In the genomic region with DNA sequence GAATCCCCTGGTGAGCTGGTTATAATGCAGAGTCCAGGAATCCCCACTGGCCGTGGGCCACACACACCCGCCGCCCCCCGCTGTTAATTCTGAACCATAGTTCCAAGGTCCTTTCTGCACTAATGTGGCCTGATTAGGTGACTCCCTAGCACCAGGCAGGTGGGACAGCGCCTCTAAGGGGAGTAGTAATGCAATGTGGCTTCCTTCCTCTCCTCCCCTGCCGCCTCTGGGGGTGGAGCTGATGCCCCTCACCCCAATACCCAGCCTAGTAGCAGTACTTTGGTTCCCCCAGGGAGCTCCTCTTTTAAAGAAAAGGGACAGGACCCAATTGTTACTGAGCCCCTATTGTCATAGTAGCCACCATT, we compare ENCODE assay signal across 25 cellular contexts. TPM values are rescaled to one million over a fixed set of nuclear protein-coding genes. Genes with fewer than 3 reads are reported as not detected.
DNase-seq lines count a peak whose midpoint lies in the region; ATAC-seq, FAIRE-seq and TF ChIP-seq lines count a peak whose summit lies in the region.
"Had no signal": no experiment of that assay in that cellular context is flagged by ENCODE, and none has a peak within 500 bp of the region (broad histone marks: within the 10 kb centered on the region; RNA-seq: fewer than 3 reads in every experiment).

No MANE protein-coding gene starts in this region.

- H3K4me3 ChIP-seq in K562, result no peak overlapping the region
- H3K4me3 ChIP-seq: dorsolateral prefrontal cortex, hepatocyte, lung had no signal

- H3K4me1 ChIP-seq in K562 (replicated peaks in 1 of 2; ENCODE audit: control insufficient read depth in 2 of 2, insufficient read depth in 2 of 2, low read length in 2 of 2), result peaks cover 23 to 33% of the 10 kb centered on the region in 2 experiments

- TF ChIP-seq POLR2A in K562 (conservative IDR thresholded peaks at IDR 0.05), result no peak

- no peak for FAIRE-seq in K562 (lab: Jason Lieb, UNC)
- FAIRE-seq: urothelium cell line had no signal

- H3K79me2 ChIP-seq in K562 (ENCODE audit: control insufficient read depth, insufficient read depth, low read length), result no peaks in the 10 kb centered on the region
- H3K79me2 ChIP-seq: hepatocyte had no signal

- no peaks in the 10 kb centered on the region for H3K36me3 Mint-ChIP-seq in activated naive CD4-positive, alpha-beta T cell treated with anti-CD3 and anti-CD28 coated beads, Interleukin-2, amount 10 ng/mL, durations not matched to agents 7 days and 5 days
- no peaks in the 10 kb centered on the region for H3K36me3 Mint-ChIP-seq in stimulated activated effector memory CD8-positive, alpha-beta T cell treated with anti-CD3 and anti-CD28 coated beads, Interleukin-12 subunit alpha, Interleukin-12 subunit beta, amount 100 ng/mL, for 72 hours

- peaks cover 39% of the 10 kb centered on the region for H3K4me1 Mint-ChIP-seq in activated naive CD4-positive, alpha-beta T cell treated with anti-CD3 and anti-CD28 coated beads, Interleukin-2, amount 10 ng/mL, durations not matched to agents 7 days and 5 days
- H3K4me1 Mint-ChIP-seq in stimulated activated effector memory CD8-positive, alpha-beta T cell treated with anti-CD3 and anti-CD28 coated beads, Interleukin-12 subunit alpha, Interleukin-12 subunit beta, amount 100 ng/mL, for 72 hours, result peaks cover 28% of the 10 kb centered on the region

- no peaks in the 10 kb centered on the region for H3K9me1 ChIP-seq in K562 (ENCODE audit: control insufficient read depth, insufficient read depth, low read length)

- POLR2A ChIA-PET in K562 (lab: Yijun Ruan, JAX), result interaction anchor here (0.5 to 1.3 kb wide), 5 partner anchors 9 to 163 kb away, joined by 3 to 6 read pairs (median 3); no protein-coding TSS in a partner anchor

- no peaks in the 10 kb centered on the region for H3K9me3 Mint-ChIP-seq in activated naive CD4-positive, alpha-beta T cell treated with anti-CD3 and anti-CD28 coated beads, Interleukin-2, amount 10 ng/mL, durations not matched to agents 7 days and 5 days
- H3K9me3 Mint-ChIP-seq in stimulated activated effector memory CD8-positive, alpha-beta T cell treated with anti-CD3 and anti-CD28 coated beads, Interleukin-12 subunit alpha, Interleukin-12 subunit beta, amount 100 ng/mL, for 72 hours, result no peaks in the 10 kb centered on the region
- H3K9me3 Mint-ChIP-seq: activated T-cell treated with anti-CD3 and anti-CD28 coated beads, Interleukin-2, amount 50 U/mL, for 72 hours had no signal

- no TSS peak for BruUV-seq in K562 (replicated peaks; lab: Mats Ljungman, UMichigan)

- no peak for TF ChIP-seq CTCF in K562 (IDR thresholded peaks at IDR 0.05 in 2 of 3, conservative IDR thresholded peaks at IDR 0.05 in 1 of 3; ENCODE audit: insufficient read depth in 2 of 3, low read depth in 1 of 3, low read length in 3 of 3)

- no peaks in the 10 kb centered on the region for H3K9me3 ChIP-seq in KOPT-K1 (ENCODE audit: insufficient read depth, low read length, poor library complexity, severe bottlenecking)
- no peaks in the 10 kb centered on the region for H3K9me3 ChIP-seq in K562 (replicated peaks; ENCODE audit: control insufficient read depth, insufficient read depth, low read depth, low read length)

- ATAC-seq in K562, result peak; percentile 12; the same call in 2 of the 3 replicates
- ATAC-seq in stimulated activated effector memory CD8-positive, alpha-beta T cell treated with anti-CD3 and anti-CD28 coated beads, Interleukin-12 subunit alpha, Interleukin-12 subunit beta, amount 100 ng/mL, for 72 hours, result no peak
- ATAC-seq in HG02798 (IDR thresholded peaks at IDR 0.05; ENCODE audit: poor library complexity, unreplicated experiment), result no peak

- no peaks in the 10 kb centered on the region; the same call in 1 of the 2 replicates for H4K20me1 ChIP-seq in K562 (replicated peaks; ENCODE audit: control insufficient read depth, insufficient read depth, low read length)

- intact Hi-C loops in K562 (cut with micrococcal nuclease), result no loop called here

- H3K4me3 Mint-ChIP-seq in activated naive CD4-positive, alpha-beta T cell treated with anti-CD3 and anti-CD28 coated beads, Interleukin-2, amount 10 ng/mL, durations not matched to agents 7 days and 5 days, result no peak overlapping the region
- H3K4me3 Mint-ChIP-seq in stimulated activated effector memory CD8-positive, alpha-beta T cell treated with anti-CD3 and anti-CD28 coated beads, Interleukin-12 subunit alpha, Interleukin-12 subunit beta, amount 100 ng/mL, for 72 hours, result peak overlapping the region; percentile 22

- no peak for TF ChIP-seq RAD21 in K562 (CRISPR knock-in tag; conservative IDR thresholded peaks at IDR 0.05 in 1 of 2, IDR thresholded peaks at IDR 0.05 in 1 of 2)

- no peak overlapping the region for H3K4me2 ChIP-seq in K562 (ENCODE audit: insufficient read depth, low read length)
- H3K4me2 ChIP-seq: hepatocyte had no signal

- H3K27ac Mint-ChIP-seq in activated naive CD4-positive, alpha-beta T cell treated with anti-CD3 and anti-CD28 coated beads, Interleukin-2, amount 10 ng/mL, durations not matched to agents 7 days and 5 days, result no peak overlapping the region
- H3K27ac Mint-ChIP-seq in stimulated activated effector memory CD8-positive, alpha-beta T cell treated with anti-CD3 and anti-CD28 coated beads, Interleukin-12 subunit alpha, Interleukin-12 subunit beta, amount 100 ng/mL, for 72 hours, result no peak overlapping the region

- no peaks in the 10 kb centered on the region for H3K27me3 ChIP-seq in K562 (ENCODE audit: control insufficient read depth in 2 of 2, insufficient read depth in 2 of 2, low read length in 2 of 2)

- no peaks in the 10 kb centered on the region for H3K36me3 ChIP-seq in KOPT-K1 (ENCODE audit: insufficient read depth, low read length)
- peaks cover 3% of the 10 kb centered on the region; the same call in 1 of the 3 replicates for H3K36me3 ChIP-seq in K562 (ENCODE audit: control insufficient read depth, insufficient read depth, low read length)

- H3K27ac ChIP-seq in KOPT-K1 (ENCODE audit: low read depth, low read length, poor library complexity, severe bottlenecking) (peak overlapping the region; percentile 56), K562 (ENCODE audit: extremely low read depth, low read depth, low read length) (no peak overlapping the region)
- H3K27ac ChIP-seq: epithelial cell of prostate, hepatocyte had no signal

- no peak overlapping the region for H2AFZ ChIP-seq in K562 (ENCODE audit: low read depth, low read length)
- H2AFZ ChIP-seq: hepatocyte had no signal

- CTCF ChIA-PET in activated naive CD4-positive, alpha-beta T cell treated with anti-CD3 and anti-CD28 coated beads, Interleukin-2, amount 10 ng/mL, durations not matched to agents 7 days and 5 days (lab: Charles Lee), result interaction anchor here (0.9 to 5.1 kb wide), 7 partner anchors 9 to 170 kb away, joined by 3 to 42 read pairs (median 11); no protein-coding TSS in a partner anchor
- CTCF ChIA-PET in K562 (lab: Yijun Ruan, JAX; ENCODE audit: low intra/inter-chr PET ratio), result no interaction called here

- 51% methylated on average over 6 of the region's 6 CpGs for WGBS in K562 (ENCODE audit: insufficient coverage, low coverage, missing lambda C conversion rate)

- DNase-seq in activated naive CD4-positive, alpha-beta T cell treated with anti-CD3 and anti-CD28 coated beads, Interleukin-2, amount 10 ng/mL, durations not matched to agents 7 days and 5 days, result peak; percentile 40
- no peak for DNase-seq in activated naive CD4-positive, alpha-beta T cell (lab: John Stamatoyannopoulos, UW)
- no peak for DNase-seq in K562 (ENCODE audit: extremely low read depth in 1 of 4, low spot score in 3 of 4)
- DNase-seq in stimulated activated effector memory CD8-positive, alpha-beta T cell treated with anti-CD3 and anti-CD28 coated beads, Interleukin-12 subunit alpha, Interleukin-12 subunit beta, amount 100 ng/mL, for 72 hours (ENCODE audit: low spot score in 2 of 2), result no peak
- no peak for DNase-seq in HCEC 1CT
- no peak for DNase-seq in LoVo (ENCODE audit: low spot score)
- DNase-seq: activated CD4-positive, alpha-beta T cell treated with anti-CD3 and anti-CD28 coated beads for 1 hour; amniotic stem cell; DMS53; dorsolateral prefrontal cortex; GOT3; islet precursor cell; NCI-H1105; NCI-H2107; NCI-H510A; occipital lobe; SW 1271 had no signal

- no peak for TF ChIP-seq EP300 in K562 (IDR thresholded peaks at IDR 0.05; ENCODE audit: low read length)

- H3K27me3 Mint-ChIP-seq in activated naive CD4-positive, alpha-beta T cell treated with anti-CD3 and anti-CD28 coated beads, Interleukin-2, amount 10 ng/mL, durations not matched to agents 7 days and 5 days, result peaks cover 70% of the 10 kb centered on the region

- in situ Hi-C loops in K562 (cut with MboI), result no loop called here

- H3K9ac ChIP-seq in K562 (ENCODE audit: insufficient read depth in 1 of 2, low read depth in 2 of 2, low read length in 2 of 2), result peak overlapping the region in 1 of 2 experiments; percentile 75; a peak in 2 of 4 replicates

RNA-seq across cellular contexts. Expression of gene RTN4RL2, which starts 14.4 kb away (rescaled TPM):
- not detected in 2 replicates for total RNA-seq in K562 (2011; cell fraction: chromatin; rRNA removed; ENCODE audit: low replicate concordance)
- total RNA-seq in K562 (2011; cell fraction: nucleolus; rRNA removed), result 0.50 and 0.53 TPM in 2 replicates
- total RNA-seq in K562 (2011; cell fraction: nucleoplasm; rRNA removed), result 0.46 and 1.2 TPM in 2 replicates
- total RNA-seq in K562 (2014; rRNA removed) (0.29 TPM in 1 of 2 replicates, not detected in the other), K562 (2014; rRNA removed; fragmentation: Illumina TruSeq; extraction: Trizol) (not detected in 2 replicates), K562 (2015; rRNA removed; fragmentation: Illumina TruSeq; extraction: Trizol) (0.07 TPM in 1 of 2 replicates, not detected in the other), K562 (2021) (1.8 and 1.9 TPM in 2 replicates)
- polyA plus RNA-seq in K562 (2011; rRNA removed) (0.06 and 0.30 TPM in 2 replicates), K562 (2014; fragmentation: Illumina TruSeq; extraction: Trizol) (0.34 and 1.1 TPM in 2 replicates), K562 (2014; fragmentation: Nextera tagmentation; extraction: Ambion mirVana) (not detected), K562 (2014; rRNA removed) (0.69 and 0.82 TPM in 2 replicates)
- polyA plus RNA-seq in K562 (2011; cell fraction: cytosol; rRNA removed), result 0.07 and 0.21 TPM in 2 replicates
- 0.25 and 0.47 TPM in 2 replicates for polyA plus RNA-seq in K562 (2011; cell fraction: nucleus; rRNA removed)
- 1.5 and 5.3 TPM in 2 replicates for polyA plus RNA-seq in K562 (2012)
- polyA minus RNA-seq in K562 (2011; rRNA and poly(A)+ RNA removed), result not detected in 2 replicates
- not detected in 2 replicates for polyA minus RNA-seq in K562 (2011; cell fraction: cytosol; rRNA and poly(A)+ RNA removed)
- polyA minus RNA-seq in K562 (2011; cell fraction: nucleus; rRNA and poly(A)+ RNA removed), result 0.54 TPM in 1 of 2 replicates, not detected in the other
- total RNA-seq: fibroblast of villous mesenchyme had no signal

RNA-seq across cellular contexts. Expression of gene SLC43A1, which starts 40.8 kb away (rescaled TPM):
- 70.0 and 187 TPM in 2 replicates for total RNA-seq in K562 (2011; cell fraction: chromatin; rRNA removed; ENCODE audit: low replicate concordance)
- total RNA-seq in K562 (2011; cell fraction: nucleolus; rRNA removed), result 140 and 142 TPM in 2 replicates
- total RNA-seq in K562 (2011; cell fraction: nucleoplasm; rRNA removed), result 97.5 and 106 TPM in 2 replicates
- 32.0 and 36.4 TPM in 2 replicates for total RNA-seq in K562 (2014; rRNA removed)
- 14.8 and 17.3 TPM in 2 replicates for total RNA-seq in K562 (2014; rRNA removed; fragmentation: Illumina TruSeq; extraction: Trizol)
- total RNA-seq in K562 (2015; rRNA removed; fragmentation: Illumina TruSeq; extraction: Trizol), result 16.1 and 17.8 TPM in 2 replicates
- total RNA-seq in K562 (2021), result 41.8 and 42.9 TPM in 2 replicates
- 24.6 and 30.6 TPM in 2 replicates for polyA plus RNA-seq in K562 (2011; rRNA removed)
- polyA plus RNA-seq in K562 (2011; cell fraction: cytosol; rRNA removed), result 32.9 and 51.5 TPM in 2 replicates
- polyA plus RNA-seq in K562 (2011; cell fraction: nucleus; rRNA removed), result 72.6 and 94.2 TPM in 2 replicates
- polyA plus RNA-seq in K562 (2012), result 24.9 and 86.3 TPM in 2 replicates
- polyA plus RNA-seq in K562 (2014; fragmentation: Illumina TruSeq; extraction: Trizol), result 33.4 and 37.3 TPM in 2 replicates
- 1 to 10 TPM; 2.6 to 3.8 TPM for polyA plus RNA-seq in K562 (2014; fragmentation: Nextera tagmentation; extraction: Ambion mirVana)
- polyA plus RNA-seq in K562 (2014; rRNA removed), result 29.9 and 30.6 TPM in 2 replicates
- 23.7 and 32.9 TPM in 2 replicates for polyA minus RNA-seq in K562 (2011; rRNA and poly(A)+ RNA removed)
- 24.3 and 29.1 TPM in 2 replicates for polyA minus RNA-seq in K562 (2011; cell fraction: cytosol; rRNA and poly(A)+ RNA removed)
- 38.5 and 48.2 TPM in 2 replicates for polyA minus RNA-seq in K562 (2011; cell fraction: nucleus; rRNA and poly(A)+ RNA removed)

RNA-seq across cellular contexts. Expression of gene SLC43A3, which starts 47.8 kb away (rescaled TPM):
- total RNA-seq in K562 (2011; cell fraction: chromatin; rRNA removed; ENCODE audit: low replicate concordance), result 241 and 427 TPM in 2 replicates
- 393 and 402 TPM in 2 replicates for total RNA-seq in K562 (2011; cell fraction: nucleolus; rRNA removed)
- total RNA-seq in K562 (2011; cell fraction: nucleoplasm; rRNA removed), result 340 and 369 TPM in 2 replicates
- total RNA-seq in K562 (2014; rRNA removed) (98.9 and 141 TPM in 2 replicates), K562 (2014; rRNA removed; fragmentation: Illumina TruSeq; extraction: Trizol) (120 and 132 TPM in 2 replicates), K562 (2015; rRNA removed; fragmentation: Illumina TruSeq; extraction: Trizol) (135 and 143 TPM in 2 replicates), K562 (2021) (254 and 257 TPM in 2 replicates)
- polyA plus RNA-seq in K562 (2011; rRNA removed) (141 and 235 TPM in 2 replicates), K562 (2014; fragmentation: Illumina TruSeq; extraction: Trizol) (244 and 281 TPM in 2 replicates), K562 (2014; fragmentation: Nextera tagmentation; extraction: Ambion mirVana) (100 to 1,000 TPM in 1 of 2 experiments, 10 to 100 TPM in 1; 63.7 to 216 TPM), K562 (2014; rRNA removed) (139 and 160 TPM in 2 replicates)
- polyA plus RNA-seq in K562 (2011; cell fraction: cytosol; rRNA removed), result 358 and 452 TPM in 2 replicates
- 327 and 364 TPM in 2 replicates for polyA plus RNA-seq in K562 (2011; cell fraction: nucleus; rRNA removed)
- 192 and 193 TPM in 2 replicates for polyA plus RNA-seq in K562 (2012)
- polyA minus RNA-seq in K562 (2011; rRNA and poly(A)+ RNA removed), result 162 and 237 TPM in 2 replicates
- polyA minus RNA-seq in K562 (2011; cell fraction: cytosol; rRNA and poly(A)+ RNA removed), result 86.6 and 143 TPM in 2 replicates
- polyA minus RNA-seq in K562 (2011; cell fraction: nucleus; rRNA and poly(A)+ RNA removed), result 116 and 125 TPM in 2 replicates

RNA-seq across cellular contexts. Expression of gene TIMM10, which starts 55.8 kb away (rescaled TPM):
- 16.6 and 31.9 TPM in 2 replicates for total RNA-seq in K562 (2011; cell fraction: chromatin; rRNA removed; ENCODE audit: low replicate concordance)
- total RNA-seq in K562 (2011; cell fraction: nucleolus; rRNA removed), result 45.1 and 48.4 TPM in 2 replicates
- total RNA-seq in K562 (2011; cell fraction: nucleoplasm; rRNA removed), result 37.1 and 40.2 TPM in 2 replicates
- total RNA-seq in K562 (2014; rRNA removed) (172 and 189 TPM in 2 replicates), K562 (2014; rRNA removed; fragmentation: Illumina TruSeq; extraction: Trizol) (86.1 and 109 TPM in 2 replicates), K562 (2015; rRNA removed; fragmentation: Illumina TruSeq; extraction: Trizol) (119 and 130 TPM in 2 replicates), K562 (2021) (159 and 166 TPM in 2 replicates)
- polyA plus RNA-seq in K562 (2011; rRNA removed) (133 and 155 TPM in 2 replicates), K562 (2014; fragmentation: Illumina TruSeq; extraction: Trizol) (158 and 183 TPM in 2 replicates), K562 (2014; fragmentation: Nextera tagmentation; extraction: Ambion mirVana) (100 to 1,000 TPM; 493 to 553 TPM), K562 (2014; rRNA removed) (199 and 222 TPM in 2 replicates)
- 183 and 188 TPM in 2 replicates for polyA plus RNA-seq in K562 (2011; cell fraction: cytosol; rRNA removed)
- polyA plus RNA-seq in K562 (2011; cell fraction: nucleus; rRNA removed), result 68.3 and 76.8 TPM in 2 replicates
- 64.2 and 162 TPM in 2 replicates for polyA plus RNA-seq in K562 (2012)
- 67.5 and 72.6 TPM in 2 replicates for polyA minus RNA-seq in K562 (2011; rRNA and poly(A)+ RNA removed)
- 17.3 and 37.4 TPM in 2 replicates for polyA minus RNA-seq in K562 (2011; cell fraction: cytosol; rRNA and poly(A)+ RNA removed)
- polyA minus RNA-seq in K562 (2011; cell fraction: nucleus; rRNA and poly(A)+ RNA removed), result 13.5 and 21.9 TPM in 2 replicates
